In the genomic region with DNA sequence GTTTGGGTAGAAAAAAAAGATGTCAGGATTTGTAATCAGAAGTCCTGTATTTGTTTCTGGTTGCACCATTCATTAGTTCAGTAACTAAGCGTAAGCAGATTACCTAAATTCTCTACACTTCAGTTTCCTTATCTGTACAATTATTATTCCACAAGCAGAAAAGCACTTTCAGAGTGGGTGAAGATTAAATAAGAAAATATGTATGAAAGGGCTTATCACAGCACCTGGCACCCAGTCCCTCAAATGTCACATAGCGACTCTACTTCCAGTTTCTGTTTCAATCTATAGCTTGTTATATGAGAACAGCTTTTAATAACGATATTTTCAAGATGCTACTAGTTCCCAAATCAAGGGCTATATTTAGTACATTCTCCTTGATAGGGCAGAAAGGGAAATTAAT, we compare ENCODE assay signal across 1 cellular context.
TF ChIP-seq lines count a peak whose summit lies in the region.

No MANE protein-coding gene starts in this region.

TF ChIP-seq in GM12878, 131 proteins besides CTCF, POLR2A, EP300 and RAD21 (continued from another document):
- TF ChIP-seq, protein P1, sequence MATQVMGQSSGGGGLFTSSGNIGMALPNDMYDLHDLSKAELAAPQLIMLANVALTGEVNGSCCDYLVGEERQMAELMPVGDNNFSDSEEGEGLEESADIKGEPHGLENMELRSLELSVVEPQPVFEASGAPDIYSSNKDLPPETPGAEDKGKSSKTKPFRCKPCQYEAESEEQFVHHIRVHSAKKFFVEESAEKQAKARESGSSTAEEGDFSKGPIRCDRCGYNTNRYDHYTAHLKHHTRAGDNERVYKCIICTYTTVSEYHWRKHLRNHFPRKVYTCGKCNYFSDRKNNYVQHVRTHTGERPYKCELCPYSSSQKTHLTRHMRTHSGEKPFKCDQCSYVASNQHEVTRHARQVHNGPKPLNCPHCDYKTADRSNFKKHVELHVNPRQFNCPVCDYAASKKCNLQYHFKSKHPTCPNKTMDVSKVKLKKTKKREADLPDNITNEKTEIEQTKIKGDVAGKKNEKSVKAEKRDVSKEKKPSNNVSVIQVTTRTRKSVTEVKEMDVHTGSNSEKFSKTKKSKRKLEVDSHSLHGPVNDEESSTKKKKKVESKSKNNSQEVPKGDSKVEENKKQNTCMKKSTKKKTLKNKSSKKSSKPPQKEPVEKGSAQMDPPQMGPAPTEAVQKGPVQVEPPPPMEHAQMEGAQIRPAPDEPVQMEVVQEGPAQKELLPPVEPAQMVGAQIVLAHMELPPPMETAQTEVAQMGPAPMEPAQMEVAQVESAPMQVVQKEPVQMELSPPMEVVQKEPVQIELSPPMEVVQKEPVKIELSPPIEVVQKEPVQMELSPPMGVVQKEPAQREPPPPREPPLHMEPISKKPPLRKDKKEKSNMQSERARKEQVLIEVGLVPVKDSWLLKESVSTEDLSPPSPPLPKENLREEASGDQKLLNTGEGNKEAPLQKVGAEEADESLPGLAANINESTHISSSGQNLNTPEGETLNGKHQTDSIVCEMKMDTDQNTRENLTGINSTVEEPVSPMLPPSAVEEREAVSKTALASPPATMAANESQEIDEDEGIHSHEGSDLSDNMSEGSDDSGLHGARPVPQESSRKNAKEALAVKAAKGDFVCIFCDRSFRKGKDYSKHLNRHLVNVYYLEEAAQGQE (IDR thresholded peaks at IDR 0.05; ENCODE audit: low read depth, low read length) = no peak
- TF ChIP-seq, protein P2, sequence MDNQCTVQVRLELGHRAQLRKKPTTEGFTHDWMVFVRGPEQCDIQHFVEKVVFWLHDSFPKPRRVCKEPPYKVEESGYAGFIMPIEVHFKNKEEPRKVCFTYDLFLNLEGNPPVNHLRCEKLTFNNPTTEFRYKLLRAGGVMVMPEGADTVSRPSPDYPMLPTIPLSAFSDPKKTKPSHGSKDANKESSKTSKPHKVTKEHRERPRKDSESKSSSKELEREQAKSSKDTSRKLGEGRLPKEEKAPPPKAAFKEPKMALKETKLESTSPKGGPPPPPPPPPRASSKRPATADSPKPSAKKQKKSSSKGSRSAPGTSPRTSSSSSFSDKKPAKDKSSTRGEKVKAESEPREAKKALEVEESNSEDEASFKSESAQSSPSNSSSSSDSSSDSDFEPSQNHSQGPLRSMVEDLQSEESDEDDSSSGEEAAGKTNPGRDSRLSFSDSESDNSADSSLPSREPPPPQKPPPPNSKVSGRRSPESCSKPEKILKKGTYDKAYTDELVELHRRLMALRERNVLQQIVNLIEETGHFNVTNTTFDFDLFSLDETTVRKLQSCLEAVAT (IDR thresholded peaks at IDR 0.05) = 0 out of 2 replicates have a peak, but pooled peaks have one; percentile 17
- TF ChIP-seq BMI1 (IDR thresholded peaks at IDR 0.05; ENCODE audit: borderline replicate concordance) (no peak), TCF12 (IDR thresholded peaks at IDR 0.05; ENCODE audit: low read depth, low read length) (no peak)
